8 cellular contexts compared by ENCODE assay signal in the genomic region with DNA sequence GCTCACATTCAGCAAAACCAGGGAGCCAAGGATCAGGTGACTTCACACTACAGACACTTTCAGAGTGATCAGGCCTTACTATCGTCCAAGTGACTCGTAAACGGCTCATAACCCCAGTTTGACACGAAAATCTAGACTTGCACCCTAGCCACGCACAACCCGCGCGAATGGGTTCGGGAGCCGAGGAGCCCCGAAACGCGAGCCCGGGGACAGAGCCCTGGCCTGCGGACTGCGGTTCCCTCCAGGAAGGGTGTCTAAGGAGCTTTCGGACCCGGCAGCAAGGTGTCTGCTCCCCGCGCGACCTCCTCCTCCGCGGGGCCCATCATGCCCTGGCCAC. TPM values are rescaled to one million over a fixed set of nuclear protein-coding genes. Genes with fewer than 3 reads are reported as not detected.
DNase-seq lines count a peak whose midpoint lies in the region; ATAC-seq and TF ChIP-seq lines count a peak whose summit lies in the region.

No MANE protein-coding gene starts in this region.

- H3K4me3 ChIP-seq in fibroblast of mammary gland (ENCODE audit: control insufficient read depth, low read depth, low read length) = peak overlapping the region; percentile 95
- peak overlapping the region; percentile 87 for H3K4me3 ChIP-seq in thoracic aorta

- H3K27ac ChIP-seq in CD4-positive, alpha-beta T cell (ENCODE audit: low read depth, low read length) = peak overlapping the region; percentile 67
- H3K27ac ChIP-seq in thoracic aorta = peak overlapping the region; percentile 91 to 94

- peak overlapping the region; percentile 88 for H3K27ac Mint-ChIP-seq in CD4-positive, alpha-beta T cell
- peak overlapping the region; percentile 86 for H3K27ac Mint-ChIP-seq in nephron progenitor cell

- peak in 6 of 10 experiments; percentile 14 to 42 (median 22) for DNase-seq in CD4-positive, alpha-beta T cell
- DNase-seq in GM19238 (ENCODE audit: insufficient read length, low spot score) = peak; percentile 56
- DNase-seq in NCI-H526 treated with DMSO at 0.1 percent for 48 hours (lab: John Stamatoyannopoulos, UW) = peak; percentile 75
- DNase-seq in activated T-helper 1 cell treated with Interleukin-2 at 50 U/mL for 16 hours (ENCODE audit: low read depth) = peak; percentile 7
- DNase-seq in fibroblast of mammary gland (ENCODE audit: low read depth) = peak; percentile 68
- no peak for DNase-seq in nephron progenitor cell
- no peak for DNase-seq in thoracic aorta (ENCODE audit: low spot score)

- CTCF ChIA-PET in CD4-positive, alpha-beta T cell (lab: Charles Lee) = interaction anchor here (0.9 to 3.2 kb wide), 12 partner anchors 10 to 203 kb away, joined by 3 to 11 read pairs (median 3); no protein-coding TSS in a partner anchor

- peaks cover 82% of the 10 kb centered on the region for H3K4me1 Mint-ChIP-seq in CD4-positive, alpha-beta T cell (ENCODE audit: low read depth)
- H3K4me1 Mint-ChIP-seq in nephron progenitor cell = peaks cover 69% of the 10 kb centered on the region

- no peaks in the 10 kb centered on the region for H3K27me3 ChIP-seq in CD4-positive, alpha-beta T cell (ENCODE audit: control insufficient read depth, insufficient read depth, low read length)
- no peaks in the 10 kb centered on the region for H3K27me3 ChIP-seq in thoracic aorta (replicated peaks; ENCODE audit: insufficient read depth)

- H3K9me3 ChIP-seq in CD4-positive, alpha-beta T cell (ENCODE audit: control insufficient read depth, low read length) = no peaks in the 10 kb centered on the region
- no peaks in the 10 kb centered on the region for H3K9me3 ChIP-seq in thoracic aorta

- H3K27me3 Mint-ChIP-seq in CD4-positive, alpha-beta T cell = no peaks in the 10 kb centered on the region
- H3K27me3 Mint-ChIP-seq in nephron progenitor cell (ENCODE audit: low read depth, poor library complexity) = peaks cover 13% of the 10 kb centered on the region

- H3K36me3 ChIP-seq in thoracic aorta = no peaks in the 10 kb centered on the region

- no peak for ATAC-seq in CD4-positive, alpha-beta T cell (ENCODE audit: poor library complexity)
- ATAC-seq in HG03378 (IDR thresholded peaks at IDR 0.05; ENCODE audit: unreplicated experiment) (peak; percentile 37), thoracic aorta (ENCODE audit: insufficient number of reproducible peaks, low FRiP score, low read depth) (peak; percentile 47)

- POLR2A ChIA-PET in CD4-positive, alpha-beta T cell (lab: Charles Lee) = interaction anchor here (0.6 to 2.9 kb wide), 12 partner anchors 10 to 1410 kb away, joined by 3 to 20 read pairs (median 4); partner anchors contain the start of genes SRSF7 and STRN

- TF ChIP-seq CTCF in CD4-positive, alpha-beta T cell (IDR thresholded peaks at IDR 0.05) = no peak
- TF ChIP-seq CTCF in fibroblast of mammary gland (conservative IDR thresholded peaks at IDR 0.05; ENCODE audit: control insufficient read depth, insufficient read depth, low read depth, low read length) = no peak
- TF ChIP-seq CTCF in nephron progenitor cell (IDR thresholded peaks at IDR 0.05) = no peak
- TF ChIP-seq CTCF in thoracic aorta (IDR thresholded peaks at IDR 0.05) = no peak

- peaks cover 24% of the 10 kb centered on the region for H3K36me3 Mint-ChIP-seq in CD4-positive, alpha-beta T cell (ENCODE audit: low read depth)
- H3K36me3 Mint-ChIP-seq in nephron progenitor cell (ENCODE audit: low read depth) = peaks cover 10% of the 10 kb centered on the region

- no peaks in the 10 kb centered on the region for H3K9me3 Mint-ChIP-seq in CD4-positive, alpha-beta T cell
- no peaks in the 10 kb centered on the region for H3K9me3 Mint-ChIP-seq in nephron progenitor cell

- H3K4me3 Mint-ChIP-seq in CD4-positive, alpha-beta T cell = peak overlapping the region; percentile 94
- H3K4me3 Mint-ChIP-seq in nephron progenitor cell = peak overlapping the region; percentile 93

- peaks cover 15 to 37% of the 10 kb centered on the region in 2 donors for H3K4me1 ChIP-seq in thoracic aorta (ENCODE audit: control insufficient read depth in 1 of 2, low read depth in 2 of 2)

- intact Hi-C loops in CD4-positive, alpha-beta T cell (cut with DNase I, micrococcal nuclease) = loop anchor here (2.0 to 10.0 kb wide), 6 partner anchors 59 to 1412 kb away; partner anchors contain the start of genes CDC42EP3 (in 1 of the 2), GPATCH11 (in 1 of the 2), HEATR5B (in 1 of the 2) and SRSF7 (in 1 of the 2)

RNA-seq across cellular contexts. Expression of gene ATL2, which starts 0.8 kb away (rescaled TPM):
- total RNA-seq in CD4-positive, alpha-beta T cell = 10 to 100 TPM; 85.5 to 91.7 TPM
- total RNA-seq in thoracic aorta = 10 to 100 TPM; 22.7 to 71.0 TPM

Comparison
In these comparisons a context has a peak if more than half of its experiments do, and no peak if none do; other contexts are left out.
1. DNase-seq: peak in CD4-positive, alpha-beta T cell (6 of 10), GM19238 (single experiment), NCI-H526 treated with DMSO at 0.1 percent for 48 hours (single experiment), activated T-helper 1 cell treated with Interleukin-2 at 50 U/mL for 16 hours (single experiment) and fibroblast of mammary gland (single experiment); none in nephron progenitor cell (single experiment) and thoracic aorta (single experiment).